1 cellular context compared by ENCODE assay signal in the genomic region with DNA sequence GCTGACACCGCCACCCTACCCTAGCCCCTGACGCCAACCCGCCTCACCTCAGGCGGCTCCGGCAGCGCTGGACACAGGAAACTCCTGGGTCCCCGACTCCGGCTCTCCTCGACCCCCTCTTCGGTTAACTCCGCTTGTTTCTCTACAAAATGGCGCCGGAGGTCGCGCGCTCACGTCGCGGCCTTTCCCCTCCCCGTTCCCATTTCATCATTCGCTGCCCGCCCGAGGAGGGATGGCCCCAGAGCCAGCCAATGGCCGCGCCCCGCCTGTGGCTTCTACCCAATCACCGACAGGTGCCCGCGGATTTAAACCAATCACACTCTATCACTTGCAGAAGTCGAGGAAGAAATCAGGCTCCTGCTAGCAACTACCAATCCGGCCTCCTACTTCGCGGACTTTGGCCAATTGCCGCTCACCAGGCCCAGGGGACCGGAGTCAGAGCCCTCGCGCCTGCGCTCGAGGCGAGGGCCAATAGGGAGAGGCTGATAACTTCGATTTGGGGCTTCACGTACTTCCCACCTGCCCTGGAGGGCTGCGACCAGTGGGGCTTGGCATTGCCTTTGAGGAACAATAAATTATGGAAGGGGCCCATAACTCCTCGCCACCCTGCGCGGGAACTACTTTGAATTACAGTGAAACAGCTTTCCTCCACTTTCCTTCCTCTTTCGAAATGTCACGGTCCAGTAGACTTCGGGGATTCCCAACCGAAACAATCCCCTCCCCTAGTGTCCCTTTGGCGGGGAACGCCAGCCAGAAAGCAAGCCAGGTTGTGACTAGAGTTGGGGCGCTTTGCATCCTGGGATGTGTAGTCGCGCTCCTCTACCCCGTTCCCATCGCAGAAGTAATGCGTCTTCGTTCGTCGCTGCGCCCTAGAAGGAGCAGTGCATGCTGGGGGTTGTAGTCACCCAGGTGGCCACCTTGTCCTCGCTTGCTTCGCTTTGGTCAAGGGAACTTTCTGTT.
TF ChIP-seq lines count a peak whose summit lies in the region.

A gene (minus strand): TSS at position 146 of the 960 bp plus-strand sequence. CDS start 30,489 bp downstream, outside the sequence.

TF ChIP-seq in HepG2, 621 proteins besides CTCF, POLR2A, EP300 and RAD21 (continued from another document and continues in another):
- TF ChIP-seq, protein P1, sequence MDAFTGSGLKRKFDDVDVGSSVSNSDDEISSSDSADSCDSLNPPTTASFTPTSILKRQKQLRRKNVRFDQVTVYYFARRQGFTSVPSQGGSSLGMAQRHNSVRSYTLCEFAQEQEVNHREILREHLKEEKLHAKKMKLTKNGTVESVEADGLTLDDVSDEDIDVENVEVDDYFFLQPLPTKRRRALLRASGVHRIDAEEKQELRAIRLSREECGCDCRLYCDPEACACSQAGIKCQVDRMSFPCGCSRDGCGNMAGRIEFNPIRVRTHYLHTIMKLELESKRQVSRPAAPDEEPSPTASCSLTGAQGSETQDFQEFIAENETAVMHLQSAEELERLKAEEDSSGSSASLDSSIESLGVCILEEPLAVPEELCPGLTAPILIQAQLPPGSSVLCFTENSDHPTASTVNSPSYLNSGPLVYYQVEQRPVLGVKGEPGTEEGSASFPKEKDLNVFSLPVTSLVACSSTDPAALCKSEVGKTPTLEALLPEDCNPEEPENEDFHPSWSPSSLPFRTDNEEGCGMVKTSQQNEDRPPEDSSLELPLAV (CRISPR knock-in tag; conservative IDR thresholded peaks at IDR 0.05; ENCODE audit: low read depth), result no peak
- TF ChIP-seq KLF11 (CRISPR knock-in tag; IDR thresholded peaks at IDR 0.05) (peak; percentile 85; the same call in 1 of the 2 replicates), TCF7 (IDR thresholded peaks at IDR 0.05; ENCODE audit: low read depth) (no peak), RFX5 (IDR thresholded peaks at IDR 0.05; ENCODE audit: low read depth, low read length) (peak; percentile 97), ZNF207 (IDR thresholded peaks at IDR 0.05; ENCODE audit: borderline replicate concordance) (no peak), ZNF431 (CRISPR knock-in tag; IDR thresholded peaks at IDR 0.05; ENCODE audit: borderline replicate concordance, low read depth) (peak; percentile 69; the same call in 1 of the 2 replicates), ZNF136 (CRISPR knock-in tag; IDR thresholded peaks at IDR 0.05; ENCODE audit: low read depth) (0 out of 2 replicates have a peak, but pooled peaks have one; percentile 26), PAF1 (CRISPR knock-in tag; IDR thresholded peaks at IDR 0.05) (no peak), ZKSCAN5 (CRISPR knock-in tag; IDR thresholded peaks at IDR 0.05) (no peak), MAF1 (CRISPR knock-in tag; IDR thresholded peaks at IDR 0.05; ENCODE audit: borderline replicate concordance) (peak; percentile 55; the same call in 1 of the 2 replicates)
- TF ChIP-seq, protein P2, sequence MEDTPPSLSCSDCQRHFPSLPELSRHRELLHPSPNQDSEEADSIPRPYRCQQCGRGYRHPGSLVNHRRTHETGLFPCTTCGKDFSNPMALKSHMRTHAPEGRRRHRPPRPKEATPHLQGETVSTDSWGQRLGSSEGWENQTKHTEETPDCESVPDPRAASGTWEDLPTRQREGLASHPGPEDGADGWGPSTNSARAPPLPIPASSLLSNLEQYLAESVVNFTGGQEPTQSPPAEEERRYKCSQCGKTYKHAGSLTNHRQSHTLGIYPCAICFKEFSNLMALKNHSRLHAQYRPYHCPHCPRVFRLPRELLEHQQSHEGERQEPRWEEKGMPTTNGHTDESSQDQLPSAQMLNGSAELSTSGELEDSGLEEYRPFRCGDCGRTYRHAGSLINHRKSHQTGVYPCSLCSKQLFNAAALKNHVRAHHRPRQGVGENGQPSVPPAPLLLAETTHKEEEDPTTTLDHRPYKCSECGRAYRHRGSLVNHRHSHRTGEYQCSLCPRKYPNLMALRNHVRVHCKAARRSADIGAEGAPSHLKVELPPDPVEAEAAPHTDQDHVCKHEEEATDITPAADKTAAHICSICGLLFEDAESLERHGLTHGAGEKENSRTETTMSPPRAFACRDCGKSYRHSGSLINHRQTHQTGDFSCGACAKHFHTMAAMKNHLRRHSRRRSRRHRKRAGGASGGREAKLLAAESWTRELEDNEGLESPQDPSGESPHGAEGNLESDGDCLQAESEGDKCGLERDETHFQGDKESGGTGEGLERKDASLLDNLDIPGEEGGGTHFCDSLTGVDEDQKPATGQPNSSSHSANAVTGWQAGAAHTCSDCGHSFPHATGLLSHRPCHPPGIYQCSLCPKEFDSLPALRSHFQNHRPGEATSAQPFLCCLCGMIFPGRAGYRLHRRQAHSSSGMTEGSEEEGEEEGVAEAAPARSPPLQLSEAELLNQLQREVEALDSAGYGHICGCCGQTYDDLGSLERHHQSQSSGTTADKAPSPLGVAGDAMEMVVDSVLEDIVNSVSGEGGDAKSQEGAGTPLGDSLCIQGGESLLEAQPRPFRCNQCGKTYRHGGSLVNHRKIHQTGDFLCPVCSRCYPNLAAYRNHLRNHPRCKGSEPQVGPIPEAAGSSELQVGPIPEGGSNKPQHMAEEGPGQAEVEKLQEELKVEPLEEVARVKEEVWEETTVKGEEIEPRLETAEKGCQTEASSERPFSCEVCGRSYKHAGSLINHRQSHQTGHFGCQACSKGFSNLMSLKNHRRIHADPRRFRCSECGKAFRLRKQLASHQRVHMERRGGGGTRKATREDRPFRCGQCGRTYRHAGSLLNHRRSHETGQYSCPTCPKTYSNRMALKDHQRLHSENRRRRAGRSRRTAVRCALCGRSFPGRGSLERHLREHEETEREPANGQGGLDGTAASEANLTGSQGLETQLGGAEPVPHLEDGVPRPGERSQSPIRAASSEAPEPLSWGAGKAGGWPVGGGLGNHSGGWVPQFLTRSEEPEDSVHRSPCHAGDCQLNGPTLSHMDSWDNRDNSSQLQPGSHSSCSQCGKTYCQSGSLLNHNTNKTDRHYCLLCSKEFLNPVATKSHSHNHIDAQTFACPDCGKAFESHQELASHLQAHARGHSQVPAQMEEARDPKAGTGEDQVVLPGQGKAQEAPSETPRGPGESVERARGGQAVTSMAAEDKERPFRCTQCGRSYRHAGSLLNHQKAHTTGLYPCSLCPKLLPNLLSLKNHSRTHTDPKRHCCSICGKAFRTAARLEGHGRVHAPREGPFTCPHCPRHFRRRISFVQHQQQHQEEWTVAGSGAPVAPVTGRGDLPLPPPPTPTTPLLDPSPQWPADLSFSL (CRISPR knock-in tag; IDR thresholded peaks at IDR 0.05), result no peak
- TF ChIP-seq, protein P3, sequence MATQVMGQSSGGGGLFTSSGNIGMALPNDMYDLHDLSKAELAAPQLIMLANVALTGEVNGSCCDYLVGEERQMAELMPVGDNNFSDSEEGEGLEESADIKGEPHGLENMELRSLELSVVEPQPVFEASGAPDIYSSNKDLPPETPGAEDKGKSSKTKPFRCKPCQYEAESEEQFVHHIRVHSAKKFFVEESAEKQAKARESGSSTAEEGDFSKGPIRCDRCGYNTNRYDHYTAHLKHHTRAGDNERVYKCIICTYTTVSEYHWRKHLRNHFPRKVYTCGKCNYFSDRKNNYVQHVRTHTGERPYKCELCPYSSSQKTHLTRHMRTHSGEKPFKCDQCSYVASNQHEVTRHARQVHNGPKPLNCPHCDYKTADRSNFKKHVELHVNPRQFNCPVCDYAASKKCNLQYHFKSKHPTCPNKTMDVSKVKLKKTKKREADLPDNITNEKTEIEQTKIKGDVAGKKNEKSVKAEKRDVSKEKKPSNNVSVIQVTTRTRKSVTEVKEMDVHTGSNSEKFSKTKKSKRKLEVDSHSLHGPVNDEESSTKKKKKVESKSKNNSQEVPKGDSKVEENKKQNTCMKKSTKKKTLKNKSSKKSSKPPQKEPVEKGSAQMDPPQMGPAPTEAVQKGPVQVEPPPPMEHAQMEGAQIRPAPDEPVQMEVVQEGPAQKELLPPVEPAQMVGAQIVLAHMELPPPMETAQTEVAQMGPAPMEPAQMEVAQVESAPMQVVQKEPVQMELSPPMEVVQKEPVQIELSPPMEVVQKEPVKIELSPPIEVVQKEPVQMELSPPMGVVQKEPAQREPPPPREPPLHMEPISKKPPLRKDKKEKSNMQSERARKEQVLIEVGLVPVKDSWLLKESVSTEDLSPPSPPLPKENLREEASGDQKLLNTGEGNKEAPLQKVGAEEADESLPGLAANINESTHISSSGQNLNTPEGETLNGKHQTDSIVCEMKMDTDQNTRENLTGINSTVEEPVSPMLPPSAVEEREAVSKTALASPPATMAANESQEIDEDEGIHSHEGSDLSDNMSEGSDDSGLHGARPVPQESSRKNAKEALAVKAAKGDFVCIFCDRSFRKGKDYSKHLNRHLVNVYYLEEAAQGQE (IDR thresholded peaks at IDR 0.05; ENCODE audit: borderline replicate concordance in 1 of 2, low read depth in 1 of 2, low read length in 2 of 2), result peak in 1 of 2 experiments; percentile 63; a peak in 1 of 4 replicates
- TF ChIP-seq, protein P4, sequence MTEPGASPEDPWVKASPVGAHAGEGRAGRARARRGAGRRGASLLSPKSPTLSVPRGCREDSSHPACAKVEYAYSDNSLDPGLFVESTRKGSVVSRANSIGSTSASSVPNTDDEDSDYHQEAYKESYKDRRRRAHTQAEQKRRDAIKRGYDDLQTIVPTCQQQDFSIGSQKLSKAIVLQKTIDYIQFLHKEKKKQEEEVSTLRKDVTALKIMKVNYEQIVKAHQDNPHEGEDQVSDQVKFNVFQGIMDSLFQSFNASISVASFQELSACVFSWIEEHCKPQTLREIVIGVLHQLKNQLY (CRISPR knock-in tag; IDR thresholded peaks at IDR 0.05), result no peak; the same call in 1 of the 2 replicates
- TF ChIP-seq, protein P5, sequence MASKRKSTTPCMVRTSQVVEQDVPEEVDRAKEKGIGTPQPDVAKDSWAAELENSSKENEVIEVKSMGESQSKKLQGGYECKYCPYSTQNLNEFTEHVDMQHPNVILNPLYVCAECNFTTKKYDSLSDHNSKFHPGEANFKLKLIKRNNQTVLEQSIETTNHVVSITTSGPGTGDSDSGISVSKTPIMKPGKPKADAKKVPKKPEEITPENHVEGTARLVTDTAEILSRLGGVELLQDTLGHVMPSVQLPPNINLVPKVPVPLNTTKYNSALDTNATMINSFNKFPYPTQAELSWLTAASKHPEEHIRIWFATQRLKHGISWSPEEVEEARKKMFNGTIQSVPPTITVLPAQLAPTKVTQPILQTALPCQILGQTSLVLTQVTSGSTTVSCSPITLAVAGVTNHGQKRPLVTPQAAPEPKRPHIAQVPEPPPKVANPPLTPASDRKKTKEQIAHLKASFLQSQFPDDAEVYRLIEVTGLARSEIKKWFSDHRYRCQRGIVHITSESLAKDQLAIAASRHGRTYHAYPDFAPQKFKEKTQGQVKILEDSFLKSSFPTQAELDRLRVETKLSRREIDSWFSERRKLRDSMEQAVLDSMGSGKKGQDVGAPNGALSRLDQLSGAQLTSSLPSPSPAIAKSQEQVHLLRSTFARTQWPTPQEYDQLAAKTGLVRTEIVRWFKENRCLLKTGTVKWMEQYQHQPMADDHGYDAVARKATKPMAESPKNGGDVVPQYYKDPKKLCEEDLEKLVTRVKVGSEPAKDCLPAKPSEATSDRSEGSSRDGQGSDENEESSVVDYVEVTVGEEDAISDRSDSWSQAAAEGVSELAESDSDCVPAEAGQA (IDR thresholded peaks at IDR 0.05; ENCODE audit: low read depth), result peak; percentile 97
- TF ChIP-seq, protein P5 (CRISPR knock-in tag; IDR thresholded peaks at IDR 0.05; ENCODE audit: borderline replicate concordance), result peak; percentile 49; the same call in 1 of the 2 replicates
- TF ChIP-seq, protein P6, sequence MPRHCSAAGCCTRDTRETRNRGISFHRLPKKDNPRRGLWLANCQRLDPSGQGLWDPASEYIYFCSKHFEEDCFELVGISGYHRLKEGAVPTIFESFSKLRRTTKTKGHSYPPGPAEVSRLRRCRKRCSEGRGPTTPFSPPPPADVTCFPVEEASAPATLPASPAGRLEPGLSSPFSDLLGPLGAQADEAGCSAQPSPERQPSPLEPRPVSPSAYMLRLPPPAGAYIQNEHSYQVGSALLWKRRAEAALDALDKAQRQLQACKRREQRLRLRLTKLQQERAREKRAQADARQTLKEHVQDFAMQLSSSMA (CRISPR knock-in tag; IDR thresholded peaks at IDR 0.05), result peak; percentile 89
- TF ChIP-seq, protein P7, sequence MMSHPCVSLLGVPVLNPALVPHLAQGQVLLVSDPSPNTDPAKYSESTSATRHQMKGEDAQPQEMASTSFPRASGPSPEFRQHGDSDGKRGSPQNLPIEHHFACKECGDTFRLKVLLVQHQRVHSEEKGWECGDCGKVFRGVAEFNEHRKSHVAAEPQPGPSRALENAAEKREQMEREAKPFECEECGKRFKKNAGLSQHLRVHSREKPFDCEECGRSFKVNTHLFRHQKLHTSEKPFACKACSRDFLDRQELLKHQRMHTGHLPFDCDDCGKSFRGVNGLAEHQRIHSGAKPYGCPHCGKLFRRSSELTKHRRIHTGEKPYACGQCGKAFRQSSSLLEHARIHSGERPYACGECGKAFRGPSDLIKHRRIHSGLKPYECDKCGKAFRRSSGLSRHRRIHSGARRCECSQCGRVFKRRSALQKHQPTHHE (CRISPR knock-in tag; IDR thresholded peaks at IDR 0.05; ENCODE audit: borderline replicate concordance), result peak; percentile 79; the same call in 1 of the 2 replicates
- TF ChIP-seq, protein P8, sequence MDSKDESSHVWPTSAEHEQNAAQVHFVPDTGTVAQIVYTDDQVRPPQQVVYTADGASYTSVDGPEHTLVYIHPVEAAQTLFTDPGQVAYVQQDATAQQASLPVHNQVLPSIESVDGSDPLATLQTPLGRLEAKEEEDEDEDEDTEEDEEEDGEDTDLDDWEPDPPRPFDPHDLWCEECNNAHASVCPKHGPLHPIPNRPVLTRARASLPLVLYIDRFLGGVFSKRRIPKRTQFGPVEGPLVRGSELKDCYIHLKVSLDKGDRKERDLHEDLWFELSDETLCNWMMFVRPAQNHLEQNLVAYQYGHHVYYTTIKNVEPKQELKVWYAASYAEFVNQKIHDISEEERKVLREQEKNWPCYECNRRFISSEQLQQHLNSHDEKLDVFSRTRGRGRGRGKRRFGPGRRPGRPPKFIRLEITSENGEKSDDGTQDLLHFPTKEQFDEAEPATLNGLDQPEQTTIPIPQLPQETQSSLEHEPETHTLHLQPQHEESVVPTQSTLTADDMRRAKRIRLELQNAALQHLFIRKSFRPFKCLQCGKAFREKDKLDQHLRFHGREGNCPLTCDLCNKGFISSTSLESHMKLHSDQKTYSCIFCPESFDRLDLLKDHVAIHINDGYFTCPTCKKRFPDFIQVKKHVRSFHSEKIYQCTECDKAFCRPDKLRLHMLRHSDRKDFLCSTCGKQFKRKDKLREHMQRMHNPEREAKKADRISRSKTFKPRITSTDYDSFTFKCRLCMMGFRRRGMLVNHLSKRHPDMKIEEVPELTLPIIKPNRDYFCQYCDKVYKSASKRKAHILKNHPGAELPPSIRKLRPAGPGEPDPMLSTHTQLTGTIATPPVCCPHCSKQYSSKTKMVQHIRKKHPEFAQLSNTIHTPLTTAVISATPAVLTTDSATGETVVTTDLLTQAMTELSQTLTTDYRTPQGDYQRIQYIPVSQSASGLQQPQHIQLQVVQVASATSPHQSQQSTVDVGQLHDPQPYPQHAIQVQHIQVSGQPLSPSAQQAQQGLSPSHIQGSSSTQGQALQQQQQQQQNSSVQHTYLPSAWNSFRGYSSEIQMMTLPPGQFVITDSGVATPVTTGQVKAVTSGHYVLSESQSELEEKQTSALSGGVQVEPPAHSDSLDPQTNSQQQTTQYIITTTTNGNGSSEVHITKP (CRISPR knock-in tag; IDR thresholded peaks at IDR 0.05; ENCODE audit: low read depth), result peak; percentile 28
